Comparison of ENCODE assay signal across 13 cellular contexts in the genomic region with DNA sequence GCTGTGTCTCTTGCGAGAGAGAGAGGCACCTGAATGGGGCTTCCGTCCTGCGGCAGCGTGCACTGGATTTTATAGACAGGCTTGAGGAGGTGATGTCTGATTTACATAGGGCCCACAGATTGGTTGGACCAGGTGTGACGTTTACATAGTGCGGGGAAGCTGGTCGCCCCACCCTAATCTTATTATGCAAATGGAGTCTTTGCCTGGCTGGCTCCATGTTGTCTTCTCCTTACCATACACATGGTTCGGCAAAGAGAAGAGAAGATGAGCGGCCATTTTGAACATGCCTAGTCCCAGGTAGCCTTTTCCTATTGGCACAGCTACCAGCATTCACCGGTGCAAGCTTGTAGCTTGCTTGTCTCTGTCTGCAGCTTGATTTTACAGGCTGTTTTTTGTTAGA.
"Had no signal": no experiment of that assay in that cellular context is flagged by ENCODE, and none has a peak within 500 bp of the region (broad histone marks: within the 10 kb centered on the region; RNA-seq: fewer than 3 reads in every experiment).

No MANE protein-coding gene starts in this region.

- H3K4me1 ChIP-seq: colonic mucosa, foreskin keratinocyte had no signal

- H3K27ac ChIP-seq: colonic mucosa, foreskin keratinocyte, neutrophil, thoracic aorta had no signal

- DNase-seq: activated CD4-positive, alpha-beta T cell treated with anti-CD3 and anti-CD28 coated beads, Interleukin-2, amount 50 U/mL, for 1 hour; activated naive CD4-positive, alpha-beta T cell treated with anti-CD3 and anti-CD28 coated beads, Interleukin-2, amount 10 ng/mL, durations not matched to agents 7 days and 5 days; activated T-cell treated with anti-CD3 and anti-CD28 coated beads for 4 hours; caudate nucleus; colonic mucosa; foreskin keratinocyte; naive B cell; retina; stimulated activated CD4-positive, alpha-beta T cell treated with anti-CD3 and anti-CD28 coated beads, Interleukin-4, amount 100 ng/mL, for 24 hours; stimulated activated naive CD8-positive, alpha-beta T cell treated with anti-CD3 and anti-CD28 coated beads, Interleukin-15, amount 100 ng/mL, for 72 hours had no signal

- H3K4me3 ChIP-seq: colonic mucosa, thoracic aorta had no signal

- ATAC-seq: activated T-helper 17 cell treated with anti-CD3 and anti-CD28 coated beads, Interleukin-2, amount 50 U/mL, for 72 hours; foreskin keratinocyte; stimulated activated naive CD8-positive, alpha-beta T cell treated with anti-CD3 and anti-CD28 coated beads, Interleukin-15, amount 100 ng/mL, for 72 hours had no signal

- H3K36me3 ChIP-seq: colonic mucosa, neutrophil, thoracic aorta had no signal

- H3K27me3 ChIP-seq: colonic mucosa, foreskin keratinocyte, neutrophil had no signal

- H3K9me3 ChIP-seq: colonic mucosa, neutrophil, thoracic aorta had no signal
